11 cellular contexts compared by ENCODE assay signal in genomic region chr20:49675368-49676151, GRCh38. TPM values are rescaled to one million over a fixed set of nuclear protein-coding genes. Genes with fewer than 3 reads are reported as not detected.
DNase-seq lines count a peak whose midpoint lies in the region; ATAC-seq, FAIRE-seq and TF ChIP-seq lines count a peak whose summit lies in the region.
"Had no signal": no experiment of that assay in that cellular context is flagged by ENCODE, and none has a peak within 500 bp of the region (broad histone marks: within the 10 kb centered on the region; RNA-seq: fewer than 3 reads in every experiment).

No MANE protein-coding gene starts in this region.

- H3K27ac Mint-ChIP-seq in activated T-cell treated with anti-CD3 and anti-CD28 coated beads, Interleukin-2, amount 50 U/mL, for 72 hours: peak overlapping the region; percentile 93
- no peak overlapping the region for H3K27ac Mint-ChIP-seq in endodermal cell

- peak in 1 of 2 donors; percentile 31 for ATAC-seq in activated T-cell treated with anti-CD3 and anti-CD28 coated beads, Interleukin-2, amount 50 U/mL, for 72 hours (replicated peaks in 1 of 2)
- ATAC-seq in HG03460 (IDR thresholded peaks at IDR 0.05; ENCODE audit: unreplicated experiment): peak; percentile 47

- peaks cover 66% of the 10 kb centered on the region for H3K4me1 Mint-ChIP-seq in activated T-cell treated with anti-CD3 and anti-CD28 coated beads, Interleukin-2, amount 50 U/mL, for 72 hours (ENCODE audit: low read depth)
- peaks cover 66% of the 10 kb centered on the region for H3K4me1 Mint-ChIP-seq in endodermal cell

- peak overlapping the region in 1 of 2 donors; percentile 65 for H3K4me3 Mint-ChIP-seq in activated T-cell treated with anti-CD3 and anti-CD28 coated beads, Interleukin-2, amount 50 U/mL, for 72 hours
- no peak overlapping the region for H3K4me3 Mint-ChIP-seq in endodermal cell

- H3K9me3 Mint-ChIP-seq in activated T-cell treated with anti-CD3 and anti-CD28 coated beads, Interleukin-2, amount 50 U/mL, for 72 hours: no peaks in the 10 kb centered on the region
- H3K9me3 Mint-ChIP-seq in endodermal cell: no peaks in the 10 kb centered on the region

- no peak for FAIRE-seq in urothelium cell line (lab: Jason Lieb, UNC)

- H3K9me3 ChIP-seq in endodermal cell (ENCODE audit: control insufficient read depth, low read length): no peaks in the 10 kb centered on the region
- H3K9me3 ChIP-seq: right atrium auricular region had no signal

- H3K4me3 ChIP-seq in epithelial cell of proximal tubule (ENCODE audit: low read depth, low read length): peak overlapping the region; percentile 27
- H3K4me3 ChIP-seq in endodermal cell (ENCODE audit: low read length): no peak overlapping the region
- H3K4me3 ChIP-seq: right atrium auricular region had no signal

- H3K27me3 Mint-ChIP-seq in activated T-cell treated with anti-CD3 and anti-CD28 coated beads, Interleukin-2, amount 50 U/mL, for 72 hours (ENCODE audit: low read depth): no peaks in the 10 kb centered on the region
- H3K27me3 Mint-ChIP-seq in endodermal cell (ENCODE audit: insufficient read depth): no peaks in the 10 kb centered on the region

- DNase-seq in activated T-cell treated with anti-CD3 and anti-CD28 coated beads, Interleukin-2, amount 50 U/mL, for 72 hours: no peak
- no peak for DNase-seq in activated T-cell treated with anti-CD3 and anti-CD28 coated beads, Interleukin-2, amount 50 U/mL, for 48 hours
- DNase-seq in epithelial cell of proximal tubule (ENCODE audit: low read depth) (no peak), urothelium cell line (ENCODE audit: low spot score) (peak; percentile 72), endodermal cell (no peak), dedifferentiated amniotic fluid mesenchymal stem cell (ENCODE audit: extremely low spot score) (no peak), NCI-H128 (lab: John Stamatoyannopoulos, UW; ENCODE audit: unreplicated experiment) (no peak)
- DNase-seq: AML-193, NCI-H1092 had no signal

- WGBS in endodermal cell (ENCODE audit: insufficient coverage in 1 of 2, insufficient read length in 1 of 2), 2 experiments: 93 to 99% methylated on average over 4 to 8 of the region's 9 CpGs

- no peaks in the 10 kb centered on the region for H3K27me3 ChIP-seq in endodermal cell (ENCODE audit: control insufficient read depth, insufficient read depth, low read length, poor library complexity, severe bottlenecking)
- H3K27me3 ChIP-seq: right atrium auricular region had no signal

- peaks cover 34% of the 10 kb centered on the region for H3K4me1 ChIP-seq in endodermal cell (ENCODE audit: control insufficient read depth, insufficient read depth, low read length)

- H3K9ac ChIP-seq in endodermal cell (ENCODE audit: extremely low read depth, low read length, poor library complexity, severe bottlenecking): no peak overlapping the region

- H3K27ac ChIP-seq in endodermal cell (ENCODE audit: low read depth, low read length): no peak overlapping the region

- TF ChIP-seq CTCF in epithelial cell of proximal tubule (conservative IDR thresholded peaks at IDR 0.05; ENCODE audit: low read depth, low read length) (no peak), endodermal cell (conservative IDR thresholded peaks at IDR 0.05) (no peak)

- H3K36me3 Mint-ChIP-seq in activated T-cell treated with anti-CD3 and anti-CD28 coated beads, Interleukin-2, amount 50 U/mL, for 72 hours (ENCODE audit: insufficient read depth in 2 of 2): no peaks in the 10 kb centered on the region
- no peaks in the 10 kb centered on the region for H3K36me3 Mint-ChIP-seq in endodermal cell (ENCODE audit: low read depth)

- H3K36me3 ChIP-seq in endodermal cell (ENCODE audit: control insufficient read depth, insufficient read depth, low read length): no peaks in the 10 kb centered on the region
- H3K36me3 ChIP-seq: right atrium auricular region had no signal

RNA-seq across cellular contexts. Expression of gene B4GALT5, which starts 38.1 kb away (rescaled TPM):
- total RNA-seq in activated T-cell treated with anti-CD3 and anti-CD28 coated beads, Interleukin-2, amount 50 U/mL, for 72 hours: 10 to 100 TPM; 14.8 to 27.3 TPM
- total RNA-seq in epithelial cell of proximal tubule (27.4 and 28.4 TPM in 2 replicates), endodermal cell (10 to 100 TPM; 57.0 to 58.8 TPM)
- polyA plus RNA-seq in endodermal cell (2013, experiment 1 of 2): 41.0 TPM
- polyA plus RNA-seq in endodermal cell (2013, experiment 2 of 2): 35.9 TPM
